Comparison of ENCODE assay signal across 35 cellular contexts in the genomic region with DNA sequence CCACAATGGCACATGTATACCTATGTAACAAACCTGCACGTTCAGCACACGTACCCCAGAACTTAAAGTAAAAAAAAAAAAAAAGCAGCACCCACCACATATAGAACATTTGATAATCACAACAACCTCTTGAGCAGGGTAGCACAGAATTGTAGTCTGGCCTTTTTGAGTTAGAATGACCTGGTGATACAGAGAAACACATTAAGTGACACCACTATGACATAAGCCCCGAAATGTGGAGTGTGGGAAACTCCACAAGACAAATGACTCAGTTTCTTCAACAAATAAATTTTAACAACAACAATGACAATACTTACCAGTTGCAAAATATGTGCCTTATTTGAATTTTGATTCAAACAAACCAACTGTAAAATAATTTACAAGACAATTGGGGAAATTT. TPM values are rescaled to one million over a fixed set of nuclear protein-coding genes. Genes with fewer than 3 reads are reported as not detected.
A peak's percentile ranks its signal among the peaks of the same experiment; 100 is the strongest.
DNase-seq lines count a peak whose midpoint lies in the region; ATAC-seq and TF ChIP-seq lines count a peak whose summit lies in the region.
"Had no signal": no experiment of that assay in that cellular context is flagged by ENCODE, and none has a peak within 500 bp of the region (broad histone marks: within the 10 kb centered on the region; RNA-seq: fewer than 3 reads in every experiment).

No MANE protein-coding gene starts in this region.

- H3K36me3 Mint-ChIP-seq in activated T-helper 17 cell treated with anti-CD3 and anti-CD28 coated beads, Interleukin-2, amount 50 U/mL, for 72 hours (ENCODE audit: low read depth): no peaks in the 10 kb centered on the region
- no peaks in the 10 kb centered on the region for H3K36me3 Mint-ChIP-seq in stimulated activated effector memory CD8-positive, alpha-beta T cell treated with anti-CD3 and anti-CD28 coated beads, Interleukin-12 subunit alpha, Interleukin-12 subunit beta, amount 100 ng/mL, for 72 hours
- H3K36me3 Mint-ChIP-seq: CD14-positive monocyte; CD4-positive, alpha-beta memory T cell; CD4-positive, CD25-positive, alpha-beta regulatory T cell; CD8-positive, alpha-beta T cell had no signal

- no peak overlapping the region for H3K27ac ChIP-seq in suprapubic skin
- H3K27ac ChIP-seq: 22Rv1; A549; BLaER1; BLaER1 treated with 17β-estradiol and CSF1 and Interleukin-3, amounts not matched to agents 10 nM and 100 nM; C4-2B had no signal

- H3K4me1 Mint-ChIP-seq in activated T-helper 17 cell treated with anti-CD3 and anti-CD28 coated beads, Interleukin-2, amount 50 U/mL, for 72 hours: peaks cover 18% of the 10 kb centered on the region
- peaks cover 14% of the 10 kb centered on the region for H3K4me1 Mint-ChIP-seq in stimulated activated effector memory CD8-positive, alpha-beta T cell treated with anti-CD3 and anti-CD28 coated beads, Interleukin-12 subunit alpha, Interleukin-12 subunit beta, amount 100 ng/mL, for 72 hours
- H3K4me1 Mint-ChIP-seq: B cell; CD14-positive monocyte; CD4-positive, alpha-beta memory T cell; CD8-positive, alpha-beta memory T cell had no signal

- H3K9me3 ChIP-seq in suprapubic skin: no peaks in the 10 kb centered on the region
- H3K9me3 ChIP-seq: A549, BE2C, Caco-2 had no signal

- no peak for DNase-seq in activated CD4-positive, CD25-positive, alpha-beta regulatory T cell treated with anti-CD3 and anti-CD28 coated beads, Interleukin-2, amount 50 U/mL, for 72 hours
- DNase-seq in stimulated activated effector memory CD8-positive, alpha-beta T cell treated with anti-CD3 and anti-CD28 coated beads, Interleukin-12 subunit alpha, Interleukin-12 subunit beta, amount 100 ng/mL, for 72 hours (ENCODE audit: low spot score in 2 of 2): no peak
- DNase-seq in suprapubic skin (ENCODE audit: low spot score in 2 of 2): no peak
- DNase-seq in DMS 273 treated with DMSO at 0.1 percent for 48 hours (lab: John Stamatoyannopoulos, UW): no peak
- DNase-seq: 8988T; ACHN; AML-193; BE2C; C1 segment of cervical spinal cord; Caco-2; Calu3; CD4-positive, alpha-beta memory T cell; CD4-positive, alpha-beta T cell; CD4-positive, CD25-positive, alpha-beta regulatory T cell; CD8-positive, alpha-beta memory T cell; CD8-positive, alpha-beta T cell; COR-L47; DMS153; DMS53; DMS79; DMS79 treated with DMSO at 0.1 percent for 48 hours; DND-41; EL had no signal

- H3K27me3 Mint-ChIP-seq in activated T-helper 17 cell treated with anti-CD3 and anti-CD28 coated beads, Interleukin-2, amount 50 U/mL, for 72 hours: no peaks in the 10 kb centered on the region
- H3K27me3 Mint-ChIP-seq: B cell; CD4-positive, alpha-beta memory T cell; CD4-positive, alpha-beta T cell had no signal

- TF ChIP-seq EP300 in suprapubic skin (IDR thresholded peaks at IDR 0.05): no peak

- TF ChIP-seq POLR2A in suprapubic skin (IDR thresholded peaks at IDR 0.05): no peak

- ATAC-seq in activated CD4-positive, CD25-positive, alpha-beta regulatory T cell treated with anti-CD3 and anti-CD28 coated beads, Interleukin-2, amount 50 U/mL, for 24 hours: peak; percentile 75 to 76
- peak; percentile 62 for ATAC-seq in activated T-helper 17 cell treated with anti-CD3 and anti-CD28 coated beads, Interleukin-2, amount 50 U/mL, for 72 hours (replicated peaks)
- ATAC-seq in stimulated activated effector memory CD8-positive, alpha-beta T cell treated with anti-CD3 and anti-CD28 coated beads, Interleukin-12 subunit alpha, Interleukin-12 subunit beta, amount 100 ng/mL, for 72 hours: peak; percentile 73
- ATAC-seq: A549; CD8-positive, alpha-beta T cell had no signal

- no peaks in the 10 kb centered on the region for H3K9me3 Mint-ChIP-seq in activated T-helper 17 cell treated with anti-CD3 and anti-CD28 coated beads, Interleukin-2, amount 50 U/mL, for 72 hours
- no peaks in the 10 kb centered on the region for H3K9me3 Mint-ChIP-seq in stimulated activated effector memory CD8-positive, alpha-beta T cell treated with anti-CD3 and anti-CD28 coated beads, Interleukin-12 subunit alpha, Interleukin-12 subunit beta, amount 100 ng/mL, for 72 hours
- H3K9me3 Mint-ChIP-seq: CD4-positive, alpha-beta T cell; CD8-positive, alpha-beta T cell had no signal

- no peak overlapping the region for H3K27ac Mint-ChIP-seq in activated T-helper 17 cell treated with anti-CD3 and anti-CD28 coated beads, Interleukin-2, amount 50 U/mL, for 72 hours
- no peak overlapping the region for H3K27ac Mint-ChIP-seq in stimulated activated effector memory CD8-positive, alpha-beta T cell treated with anti-CD3 and anti-CD28 coated beads, Interleukin-12 subunit alpha, Interleukin-12 subunit beta, amount 100 ng/mL, for 72 hours
- H3K27ac Mint-ChIP-seq: B cell; CD4-positive, alpha-beta memory T cell; CD4-positive, alpha-beta T cell; CD4-positive, CD25-positive, alpha-beta regulatory T cell; CD8-positive, alpha-beta memory T cell; CD8-positive, alpha-beta T cell had no signal

- no peaks in the 10 kb centered on the region for H3K4me1 ChIP-seq in suprapubic skin
- H3K4me1 ChIP-seq: A549; BLaER1; BLaER1 treated with 17β-estradiol and CSF1 and Interleukin-3, amounts not matched to agents 10 nM and 100 nM; Caco-2 had no signal

- TF ChIP-seq CTCF in suprapubic skin (IDR thresholded peaks at IDR 0.05): no peak

- no peaks in the 10 kb centered on the region for H3K36me3 ChIP-seq in suprapubic skin
- H3K36me3 ChIP-seq: BE2C; BLaER1; BLaER1 treated with 17β-estradiol and CSF1 and Interleukin-3, amounts not matched to agents 10 nM and 100 nM had no signal

- no peaks in the 10 kb centered on the region for H3K27me3 ChIP-seq in suprapubic skin
- H3K27me3 ChIP-seq: BE2C; BLaER1; BLaER1 treated with 17β-estradiol and CSF1 and Interleukin-3, amounts not matched to agents 10 nM and 100 nM had no signal

- H3K4me3 Mint-ChIP-seq in activated T-helper 17 cell treated with anti-CD3 and anti-CD28 coated beads, Interleukin-2, amount 50 U/mL, for 72 hours: no peak overlapping the region
- no peak overlapping the region for H3K4me3 Mint-ChIP-seq in stimulated activated effector memory CD8-positive, alpha-beta T cell treated with anti-CD3 and anti-CD28 coated beads, Interleukin-12 subunit alpha, Interleukin-12 subunit beta, amount 100 ng/mL, for 72 hours
- H3K4me3 Mint-ChIP-seq: B cell; CD14-positive monocyte; CD4-positive, alpha-beta memory T cell; CD4-positive, alpha-beta T cell; CD8-positive, alpha-beta memory T cell; CD8-positive, alpha-beta T cell had no signal

- WGBS in suprapubic skin: 97% methylated on average over 3 of the region's 3 CpGs

- H3K4me3 ChIP-seq in suprapubic skin: no peak overlapping the region
- H3K4me3 ChIP-seq: A549; BLaER1; BLaER1 treated with 17β-estradiol and CSF1 and Interleukin-3, amounts not matched to agents 10 nM and 100 nM had no signal

RNA-seq across cellular contexts. Expression of a gene that starts 46.4 kb away (rescaled TPM):
- not detected for total RNA-seq in activated T-helper 17 cell treated with anti-CD3 and anti-CD28 coated beads, Interleukin-2, amount 50 U/mL, for 72 hours
- not detected for total RNA-seq in suprapubic skin
- total RNA-seq: A172; A673; B cell; Caco-2; Calu3; CD4-positive, alpha-beta T cell; CD8-positive, alpha-beta T cell; Daoy had no signal
